Comparison of ENCODE assay signal across 23 cellular contexts in genomic region chr13:109541081-109541480, GRCh38.
"Had no signal": no experiment of that assay in that cellular context is flagged by ENCODE, and none has a peak within 500 bp of the region (broad histone marks: within the 10 kb centered on the region; RNA-seq: fewer than 3 reads in every experiment).

No MANE protein-coding gene starts in this region.

- DNase-seq: activated CD4-positive, alpha-beta memory T cell treated with anti-CD3 and anti-CD28 coated beads for 36 hours; activated CD4-positive, alpha-beta T cell treated with anti-CD3 and anti-CD28 coated beads, Interleukin-2, amount 10 ng/mL, durations not matched to agents 7 days and 5 days; activated CD4-positive, CD25-positive, alpha-beta regulatory T cell; activated CD8-positive, alpha-beta memory T cell treated with anti-CD3 and anti-CD28 coated beads for 24 hours; activated effector memory CD4-positive, alpha-beta T cell treated with anti-CD3 and anti-CD28 coated beads, Interleukin-2, amount 50 U/mL, for 16 hours; activated naive CD4-positive, alpha-beta T cell treated with Interleukin-2 at 50 U/mL for 16 hours; activated naive CD8-positive, alpha-beta T cell treated with anti-CD3 and anti-CD28 coated beads, Interleukin-2, amount 50 U/mL, for 24 hours; activated T-cell treated with anti-CD3 and anti-CD28 coated beads, Interleukin-2, amount 50 U/mL, for 4 hours; amniotic stem cell; body of pancreas; MM.1S; NCI-H1105; NCI-H1436; NCI-H1694 treated with DMSO at 0.1 percent for 48 hours; NCI-H2029 treated with DMSO at 0.1 percent for 48 hours; NCI-H510A treated with DMSO at 0.1 percent for 48 hours; PC-3; SK-N-SH; SW 1271 had no signal

- H3K4me1 ChIP-seq: ascending aorta, body of pancreas had no signal

- H3K36me3 ChIP-seq: ascending aorta had no signal

- FAIRE-seq: bronchial epithelial cell had no signal

- H3K4me2 ChIP-seq: SK-N-SH had no signal

- H3K27ac ChIP-seq: ascending aorta, body of pancreas, VCaP had no signal

- H3K9me3 ChIP-seq: ascending aorta, body of pancreas, SK-N-SH had no signal

- H3K27me3 ChIP-seq: ascending aorta, body of pancreas had no signal

- H3K4me3 ChIP-seq: ascending aorta, body of pancreas had no signal

- ATAC-seq: activated naive CD4-positive, alpha-beta T cell treated with anti-CD3 and anti-CD28 coated beads, Interleukin-2, amount 50 U/mL, for 72 hours; activated naive CD8-positive, alpha-beta T cell treated with anti-CD3 and anti-CD28 coated beads, Interleukin-2, amount 50 U/mL, for 24 hours; activated T-cell treated with anti-CD3 and anti-CD28 coated beads, Interleukin-2, amount 50 U/mL, for 4 hours; body of pancreas; PC-3 had no signal

- H3K9ac ChIP-seq: SK-N-SH had no signal
